17 cellular contexts compared by ENCODE assay signal in genomic region chr13:51221108-51221507, GRCh38. TPM values are rescaled to one million over a fixed set of nuclear protein-coding genes. Genes with fewer than 3 reads are reported as not detected.
DNase-seq lines count a peak whose midpoint lies in the region; ATAC-seq, FAIRE-seq and TF ChIP-seq lines count a peak whose summit lies in the region.
"Had no signal": no experiment of that assay in that cellular context is flagged by ENCODE, and none has a peak within 500 bp of the region (broad histone marks: within the 10 kb centered on the region; RNA-seq: fewer than 3 reads in every experiment).

No MANE protein-coding gene starts in this region.

- no peak for DNase-seq in activated T-cell treated with anti-CD3 and anti-CD28 coated beads, Interleukin-2, amount 50 U/mL, for 72 hours
- DNase-seq in activated T-cell treated with anti-CD3 and anti-CD28 coated beads, Interleukin-2, amount 50 U/mL, for 1 hour, result no peak
- DNase-seq in T-cell, result no peak
- DNase-seq in endothelial cell of umbilical vein (ENCODE audit: low read depth, low spot score), result no peak
- DNase-seq in stimulated activated effector memory CD8-positive, alpha-beta T cell treated with anti-CD3 and anti-CD28 coated beads, Interleukin-12 subunit alpha, Interleukin-12 subunit beta, amount 100 ng/mL, for 72 hours (ENCODE audit: low spot score in 2 of 2), result no peak
- no peak for DNase-seq in NCI-H774 (lab: John Stamatoyannopoulos, UW)
- DNase-seq in RKO (ENCODE audit: low spot score), result no peak
- DNase-seq: activated T-cell treated with anti-CD3 and anti-CD28 coated beads, Interleukin-2, amount 50 U/mL, for 48 hours; body of pancreas; effector CD8-positive, alpha-beta T cell; NCI-H187 treated with DMSO at 0.1 percent for 48 hours; SHP77 had no signal

- intact Hi-C loops in endothelial cell of umbilical vein (cut with micrococcal nuclease), result loop anchor here (5.0 to 10.0 kb wide), 3 partner anchors 154 to 574 kb away; partner anchors contain the start of gene WDFY2

- H3K9ac ChIP-seq in endothelial cell of umbilical vein (replicated peaks; ENCODE audit: extremely low read depth, insufficient read depth, low read length), result no peak overlapping the region

- H3K9me1 ChIP-seq in endothelial cell of umbilical vein (replicated peaks; ENCODE audit: control insufficient read depth, extremely low read depth, insufficient read depth, low read length), result no peaks in the 10 kb centered on the region

- no TSS peak for BruUV-seq in endothelial cell of umbilical vein (replicated peaks; lab: Mats Ljungman, UMichigan)

- no peak overlapping the region for H3K27ac ChIP-seq in endothelial cell of umbilical vein (ENCODE audit: insufficient read depth, low read depth, low read length)
- H3K27ac ChIP-seq: body of pancreas, foreskin keratinocyte, upper lobe of right lung had no signal

- H3K27me3 Mint-ChIP-seq in activated T-cell treated with anti-CD3 and anti-CD28 coated beads, Interleukin-2, amount 50 U/mL, for 72 hours (ENCODE audit: low read depth), result peaks cover 61% of the 10 kb centered on the region
- H3K27me3 Mint-ChIP-seq in T-cell, result peaks cover 47 to 48% of the 10 kb centered on the region in 2 donors

- dilution Hi-C loops in endothelial cell of umbilical vein (cut with MboI; ENCODE audit: extremely low pct_ligation_motif_present, low sequenced_read_pairs), result no loop called here

- TF ChIP-seq CTCF in endothelial cell of umbilical vein (IDR thresholded peaks at IDR 0.05; ENCODE audit: extremely low read depth in 1 of 2, insufficient read depth in 1 of 2, low read depth in 1 of 2, low read length in 2 of 2), result no peak

- POLR2A ChIA-PET in T-cell (lab: Charles Lee), result no interaction called here
- POLR2A ChIA-PET in endothelial cell of umbilical vein (lab: Charles Lee), result no interaction called here

- H3K79me2 ChIP-seq in endothelial cell of umbilical vein (ENCODE audit: control insufficient read depth, insufficient read depth, low read length), result no peaks in the 10 kb centered on the region

- H3K9me3 Mint-ChIP-seq in activated T-cell treated with anti-CD3 and anti-CD28 coated beads, Interleukin-2, amount 50 U/mL, for 72 hours, result no peaks in the 10 kb centered on the region
- no peaks in the 10 kb centered on the region for H3K9me3 Mint-ChIP-seq in T-cell
- H3K9me3 Mint-ChIP-seq in stimulated activated effector memory CD8-positive, alpha-beta T cell treated with anti-CD3 and anti-CD28 coated beads, Interleukin-12 subunit alpha, Interleukin-12 subunit beta, amount 100 ng/mL, for 72 hours, result no peaks in the 10 kb centered on the region

- no peaks in the 10 kb centered on the region for H3K27me3 ChIP-seq in endothelial cell of umbilical vein (ENCODE audit: control insufficient read depth in 2 of 2, insufficient read depth in 2 of 2, low read length in 2 of 2)
- H3K27me3 ChIP-seq: body of pancreas had no signal

- FAIRE-seq in endothelial cell of umbilical vein (lab: Jason Lieb, UNC), result no peak
- FAIRE-seq: kidney had no signal

- H3K4me3 Mint-ChIP-seq in activated T-cell treated with anti-CD3 and anti-CD28 coated beads, Interleukin-2, amount 50 U/mL, for 72 hours, result peak overlapping the region; percentile 20 to 76
- H3K4me3 Mint-ChIP-seq in T-cell, result peak overlapping the region; percentile 71 to 77 (median 74)
- peak overlapping the region; percentile 43 for H3K4me3 Mint-ChIP-seq in stimulated activated effector memory CD8-positive, alpha-beta T cell treated with anti-CD3 and anti-CD28 coated beads, Interleukin-12 subunit alpha, Interleukin-12 subunit beta, amount 100 ng/mL, for 72 hours

- TF ChIP-seq POLR2A in endothelial cell of umbilical vein (IDR thresholded peaks at IDR 0.05; ENCODE audit: low read depth, low read length), result no peak

- no peak overlapping the region for H3K27ac Mint-ChIP-seq in activated T-cell treated with anti-CD3 and anti-CD28 coated beads, Interleukin-2, amount 50 U/mL, for 72 hours
- no peak overlapping the region for H3K27ac Mint-ChIP-seq in T-cell
- H3K27ac Mint-ChIP-seq in stimulated activated effector memory CD8-positive, alpha-beta T cell treated with anti-CD3 and anti-CD28 coated beads, Interleukin-12 subunit alpha, Interleukin-12 subunit beta, amount 100 ng/mL, for 72 hours, result no peak overlapping the region

- no peaks in the 10 kb centered on the region for H3K36me3 Mint-ChIP-seq in activated T-cell treated with anti-CD3 and anti-CD28 coated beads, Interleukin-2, amount 50 U/mL, for 72 hours (ENCODE audit: insufficient read depth in 2 of 2)
- no peaks in the 10 kb centered on the region for H3K36me3 Mint-ChIP-seq in T-cell
- H3K36me3 Mint-ChIP-seq in stimulated activated effector memory CD8-positive, alpha-beta T cell treated with anti-CD3 and anti-CD28 coated beads, Interleukin-12 subunit alpha, Interleukin-12 subunit beta, amount 100 ng/mL, for 72 hours, result no peaks in the 10 kb centered on the region

- H4K20me1 ChIP-seq in endothelial cell of umbilical vein (replicated peaks; ENCODE audit: control insufficient read depth, extremely low read depth, insufficient read depth, low read length), result no peaks in the 10 kb centered on the region

- H2AFZ ChIP-seq in endothelial cell of umbilical vein (ENCODE audit: low read depth, low read length), result no peak overlapping the region

- peaks cover 7% of the 10 kb centered on the region for H3K4me1 ChIP-seq in endothelial cell of umbilical vein (ENCODE audit: control insufficient read depth, extremely low read depth, insufficient read depth, low read length)
- H3K4me1 ChIP-seq: foreskin keratinocyte had no signal

- no peaks in the 10 kb centered on the region for H3K9me3 ChIP-seq in endothelial cell of umbilical vein (replicated peaks; ENCODE audit: control insufficient read depth, insufficient read depth, low read length)
- H3K9me3 ChIP-seq: body of pancreas, upper lobe of right lung had no signal

- H3K4me2 ChIP-seq in endothelial cell of umbilical vein (ENCODE audit: insufficient read depth, low read length), result peak overlapping the region; percentile 72

- CTCF ChIA-PET in T-cell (lab: Charles Lee), result no interaction called here
- CTCF ChIA-PET in endothelial cell of umbilical vein (lab: Charles Lee), result interaction anchor here (0.9 to 1.2 kb wide), 2 partner anchors 65 kb away, joined by 6 read pairs; no protein-coding TSS in a partner anchor

- no peak for ATAC-seq in activated T-cell treated with anti-CD3 and anti-CD28 coated beads, Interleukin-2, amount 50 U/mL, for 72 hours (replicated peaks in 1 of 2)
- no peak for ATAC-seq in T-cell (replicated peaks in 1 of 4)
- no peak for ATAC-seq in stimulated activated effector memory CD8-positive, alpha-beta T cell treated with anti-CD3 and anti-CD28 coated beads, Interleukin-12 subunit alpha, Interleukin-12 subunit beta, amount 100 ng/mL, for 72 hours
- ATAC-seq in GM19397 (IDR thresholded peaks at IDR 0.05; ENCODE audit: unreplicated experiment), result no peak

- H3K4me1 Mint-ChIP-seq in activated T-cell treated with anti-CD3 and anti-CD28 coated beads, Interleukin-2, amount 50 U/mL, for 72 hours (ENCODE audit: low read depth), result no peaks in the 10 kb centered on the region
- peaks cover 0 to 10% (median 6%) of the 10 kb centered on the region in 3 donors for H3K4me1 Mint-ChIP-seq in T-cell
- H3K4me1 Mint-ChIP-seq in stimulated activated effector memory CD8-positive, alpha-beta T cell treated with anti-CD3 and anti-CD28 coated beads, Interleukin-12 subunit alpha, Interleukin-12 subunit beta, amount 100 ng/mL, for 72 hours, result no peaks in the 10 kb centered on the region

- no peaks in the 10 kb centered on the region for H3K36me3 ChIP-seq in endothelial cell of umbilical vein (ENCODE audit: control insufficient read depth in 2 of 2, extremely low read depth in 1 of 2, insufficient read depth in 2 of 2, low read length in 2 of 2)
- H3K36me3 ChIP-seq: upper lobe of right lung had no signal

- H3K4me3 ChIP-seq in endothelial cell of umbilical vein (replicated peaks in 1 of 3; ENCODE audit: insufficient read depth in 1 of 3, low read depth in 1 of 3, low read length in 3 of 3), result no peak overlapping the region

TF ChIP-seq in endothelial cell of umbilical vein, 7 proteins besides CTCF, POLR2A, EP300 and RAD21:
- TF ChIP-seq POLR2AphosphoS5 (IDR thresholded peaks at IDR 0.05; ENCODE audit: insufficient read depth, low read depth, low read length), result no peak
- TF ChIP-seq GATA2 (IDR thresholded peaks at IDR 0.05; ENCODE audit: insufficient read depth, insufficient read length, low read depth, low read length), result no peak
- TF ChIP-seq JUN (IDR thresholded peaks at IDR 0.05; ENCODE audit: borderline replicate concordance, insufficient read depth, insufficient read length, low read depth), result no peak
- no peak for TF ChIP-seq MAX (IDR thresholded peaks at IDR 0.05; ENCODE audit: insufficient read depth, insufficient read length)

RNA-seq across cellular contexts. Expression of gene FAM124A, which starts 1.1 kb away (rescaled TPM):
- under 1 TPM; 0.19 to 0.35 TPM for total RNA-seq in activated T-cell treated with anti-CD3 and anti-CD28 coated beads, Interleukin-2, amount 50 U/mL, for 72 hours
- total RNA-seq in T-cell, result under 1 TPM in 1 of 5 donors, not detected in 4; 0.09 TPM
- 7.4 and 9.9 TPM in 2 replicates for total RNA-seq in endothelial cell of umbilical vein
- 3.8 and 5.2 TPM in 2 replicates for polyA plus RNA-seq in endothelial cell of umbilical vein
- polyA plus RNA-seq in endothelial cell of umbilical vein (2011; cell fraction: cytosol; rRNA removed), result 3.2 and 3.4 TPM in 2 replicates
- polyA plus RNA-seq in endothelial cell of umbilical vein (2011; cell fraction: nucleus; rRNA removed), result 2.4 and 3.0 TPM in 2 replicates
- polyA plus RNA-seq in endothelial cell of umbilical vein (2012), result 7.7 and 8.1 TPM in 2 replicates
- polyA minus RNA-seq in endothelial cell of umbilical vein, result 3.4 and 4.3 TPM in 2 replicates
- polyA minus RNA-seq in endothelial cell of umbilical vein (2011; cell fraction: cytosol; rRNA and poly(A)+ RNA removed), result not detected
- polyA minus RNA-seq in endothelial cell of umbilical vein (2011; cell fraction: nucleus; rRNA and poly(A)+ RNA removed), result 6.4 and 6.9 TPM in 2 replicates
- total RNA-seq: LHCN-M2 had no signal
